ENCODE assay signal across 19 cellular contexts in genomic region chr14:64060199-64060545, GRCh38.
DNase-seq lines count a peak whose midpoint lies in the region; ATAC-seq and TF ChIP-seq lines count a peak whose summit lies in the region.
"Had no signal": no experiment of that assay in that cellular context is flagged by ENCODE, and none has a peak within 500 bp of the region (broad histone marks: within the 10 kb centered on the region; RNA-seq: fewer than 3 reads in every experiment).

No MANE protein-coding gene starts in this region.

- H3K4me1 ChIP-seq in breast epithelium (no peaks in the 10 kb centered on the region), mesenchymal stem cell (ENCODE audit: control insufficient read depth, insufficient read depth, low read depth, low read length) (peaks cover 6% of the 10 kb centered on the region), transverse colon (peaks cover 0 to 3% (median 0%) of the 10 kb centered on the region in 4 donors), left lung (no peaks in the 10 kb centered on the region)
- H3K4me1 ChIP-seq: upper lobe of right lung had no signal

- H3K14ac ChIP-seq in mesenchymal stem cell (ENCODE audit: low read length in 2 of 2): no peak overlapping the region

- H3K27ac ChIP-seq in breast epithelium: no peak overlapping the region
- no peak overlapping the region for H3K27ac ChIP-seq in mesenchymal stem cell (ENCODE audit: low read length, poor library complexity, severe bottlenecking)
- H3K27ac ChIP-seq in transverse colon: peak overlapping the region in 2 of 4 donors; percentile 8 to 13
- H3K27ac ChIP-seq in left lung: no peak overlapping the region
- H3K27ac ChIP-seq: upper lobe of right lung had no signal

- no peaks in the 10 kb centered on the region for H3K27me3 ChIP-seq in breast epithelium
- no peaks in the 10 kb centered on the region for H3K27me3 ChIP-seq in mesenchymal stem cell (ENCODE audit: control insufficient read depth in 1 of 2, insufficient read depth in 1 of 2, low read length in 2 of 2)
- H3K27me3 ChIP-seq in transverse colon: no peaks in the 10 kb centered on the region
- H3K27me3 ChIP-seq in left lung: no peaks in the 10 kb centered on the region
- H3K27me3 ChIP-seq: upper lobe of right lung had no signal

- no peaks in the 10 kb centered on the region for H3K36me3 ChIP-seq in breast epithelium
- peaks cover 3 to 7% of the 10 kb centered on the region in 2 experiments for H3K36me3 ChIP-seq in mesenchymal stem cell (ENCODE audit: control insufficient read depth in 1 of 2, insufficient read depth in 2 of 2, low read depth in 1 of 2, low read length in 2 of 2)
- peaks cover 0 to 7% (median 3%) of the 10 kb centered on the region in 4 donors for H3K36me3 ChIP-seq in transverse colon
- H3K36me3 ChIP-seq in left lung: peaks cover 0 to 8% of the 10 kb centered on the region in 2 donors

- peak; percentile 76 for DNase-seq in MCF 10A (ENCODE audit: unreplicated experiment)
- DNase-seq in breast epithelium (ENCODE audit: low spot score in 2 of 2): no peak
- DNase-seq in epithelial cell of esophagus (ENCODE audit: low read depth): peak; percentile 97
- no peak for DNase-seq in mesenchymal stem cell
- DNase-seq in transverse colon: peak; percentile 38
- DNase-seq in left lung: no peak
- DNase-seq in GF-D8 (lab: John Stamatoyannopoulos, UW): no peak
- DNase-seq: activated naive CD8-positive, alpha-beta T cell treated with anti-CD3 and anti-CD28 coated beads, Interleukin-2, amount 10 ng/mL, durations not matched to agents 7 days and 5 days; CD8-positive, alpha-beta memory T cell; effector CD8-positive, alpha-beta T cell; HFFc6; left cardiac atrium; NCI-H1092; NCI-H446; stimulated activated naive CD4-positive, alpha-beta T cell; upper lobe of right lung had no signal

- TF ChIP-seq CTCF in MCF 10A (IDR thresholded peaks at IDR 0.05; ENCODE audit: unreplicated experiment): no peak
- no peak for TF ChIP-seq CTCF in breast epithelium (IDR thresholded peaks at IDR 0.05)
- TF ChIP-seq CTCF in epithelial cell of esophagus (IDR thresholded peaks at IDR 0.05; ENCODE audit: insufficient read depth, low read depth, low read length, missing control alignments): no peak
- no peak for TF ChIP-seq CTCF in transverse colon (IDR thresholded peaks at IDR 0.05)
- no peak for TF ChIP-seq CTCF in left lung (IDR thresholded peaks at IDR 0.05)

- H2AFZ ChIP-seq in mesenchymal stem cell (ENCODE audit: low read depth, low read length): no peak overlapping the region

- intact Hi-C loops in MCF 10A (cut with micrococcal nuclease) (loop anchor here (1.0 to 2.0 kb wide), 2 partner anchors 59 to 243 kb away; no protein-coding TSS in a partner anchor), breast epithelium (cut with DNase I; ENCODE audit: low total_unique reads) (no loop called here), transverse colon (cut with DNase I; ENCODE audit: low total_unique reads) (no loop called here), left lung (cut with DNase I) (no loop called here)

- H3K27ac Mint-ChIP-seq in MCF 10A (ENCODE audit: low read depth, unreplicated experiment): peak overlapping the region; percentile 98
- H3K27ac Mint-ChIP-seq: activated naive CD8-positive, alpha-beta T cell treated with anti-CD3 and anti-CD28 coated beads, Interleukin-2, amount 10 ng/mL, durations not matched to agents 7 days and 5 days; HFFc6; progenitor cell of endocrine pancreas had no signal

- H2BK15ac ChIP-seq in mesenchymal stem cell (ENCODE audit: low read depth, poor library complexity, severe bottlenecking): no peak overlapping the region

- no peak overlapping the region for H2BK5ac ChIP-seq in mesenchymal stem cell (ENCODE audit: low read depth, low read length, poor library complexity, severe bottlenecking)

- no peaks in the 10 kb centered on the region for H3K9me3 ChIP-seq in breast epithelium
- H3K9me3 ChIP-seq in mesenchymal stem cell (ENCODE audit: control insufficient read depth, low read length): no peaks in the 10 kb centered on the region
- no peaks in the 10 kb centered on the region for H3K9me3 ChIP-seq in transverse colon
- no peaks in the 10 kb centered on the region for H3K9me3 ChIP-seq in left lung
- H3K9me3 ChIP-seq: upper lobe of right lung had no signal

- H2BK12ac ChIP-seq in mesenchymal stem cell (ENCODE audit: low read length in 2 of 2): no peak overlapping the region

- peaks cover 21% of the 10 kb centered on the region for H3K36me3 Mint-ChIP-seq in MCF 10A (ENCODE audit: insufficient read depth, unreplicated experiment)

- in situ Hi-C loops in transverse colon (cut with MboI; ENCODE audit: low pct_ligation_motif_present in 1 of 4, low pct_unique_long_range_greater_than_20kb in 1 of 4, low sequenced_read_pairs in 3 of 4): no loop called here

- BruUV-seq in MCF 10A (replicated peaks; lab: Mats Ljungman, UMichigan): no TSS peak

- no peak for TF ChIP-seq POLR2A in breast epithelium (IDR thresholded peaks at IDR 0.05)
- TF ChIP-seq POLR2A in transverse colon (IDR thresholded peaks at IDR 0.05): no peak

- H3K4me3 Mint-ChIP-seq in MCF 10A (ENCODE audit: unreplicated experiment): no peak overlapping the region
- H3K4me3 Mint-ChIP-seq: activated naive CD8-positive, alpha-beta T cell treated with anti-CD3 and anti-CD28 coated beads, Interleukin-2, amount 10 ng/mL, durations not matched to agents 7 days and 5 days; HFFc6; neural crest cell had no signal

- H3K9me3 Mint-ChIP-seq in MCF 10A (ENCODE audit: unreplicated experiment): peaks cover 7% of the 10 kb centered on the region
- H3K9me3 Mint-ChIP-seq: activated naive CD8-positive, alpha-beta T cell treated with anti-CD3 and anti-CD28 coated beads, Interleukin-2, amount 10 ng/mL, durations not matched to agents 7 days and 5 days; CD8-positive, alpha-beta memory T cell; HFFc6; neural crest cell had no signal

- WGBS in mesenchymal stem cell: 92% methylated on average over 1 of the region's 1 CpG
- no CpG with 5 or more reads among the region's 1 CpG for WGBS in transverse colon (ENCODE audit: low coverage in 1 of 2), 2 donors

- peaks cover 17% of the 10 kb centered on the region for H3K4me1 Mint-ChIP-seq in MCF 10A (ENCODE audit: insufficient read depth, unreplicated experiment)
- H3K4me1 Mint-ChIP-seq: activated naive CD8-positive, alpha-beta T cell treated with anti-CD3 and anti-CD28 coated beads, Interleukin-2, amount 10 ng/mL, durations not matched to agents 7 days and 5 days had no signal

- H3K4me2 ChIP-seq in mesenchymal stem cell (ENCODE audit: low read length, poor library complexity, severe bottlenecking): no peak overlapping the region

- no peak for ATAC-seq in left lung
- ATAC-seq in GM18870 (IDR thresholded peaks at IDR 0.05; ENCODE audit: unreplicated experiment): no peak

- no peak overlapping the region for H4K91ac ChIP-seq in mesenchymal stem cell (ENCODE audit: low read length)

- H4K8ac ChIP-seq in mesenchymal stem cell (ENCODE audit: low read length): no peak overlapping the region

- H3K4ac ChIP-seq in mesenchymal stem cell (ENCODE audit: low read depth in 1 of 2, low read length in 2 of 2): no peak overlapping the region

- H3K4me3 ChIP-seq in breast epithelium (no peak overlapping the region), epithelial cell of esophagus (ENCODE audit: low read length) (no peak overlapping the region), mesenchymal stem cell (ENCODE audit: insufficient read depth in 1 of 2, low read depth in 1 of 2, low read length in 2 of 2) (no peak overlapping the region), transverse colon (no peak overlapping the region), left lung (no peak overlapping the region)
- H3K4me3 ChIP-seq: upper lobe of right lung had no signal

- no peaks in the 10 kb centered on the region for H3K27me3 Mint-ChIP-seq in MCF 10A (ENCODE audit: insufficient read depth, unreplicated experiment)
- H3K27me3 Mint-ChIP-seq: activated naive CD8-positive, alpha-beta T cell treated with anti-CD3 and anti-CD28 coated beads, Interleukin-2, amount 10 ng/mL, durations not matched to agents 7 days and 5 days; CD8-positive, alpha-beta memory T cell; progenitor cell of endocrine pancreas had no signal

- peak overlapping the region; percentile 26 for H2AK5ac ChIP-seq in mesenchymal stem cell (ENCODE audit: low read length, severe bottlenecking)

- CTCF ChIA-PET in MCF 10A (lab: Yijun Ruan, JAX): interaction anchor here (0.5 to 2.1 kb wide), 16 partner anchors 19 to 243 kb away, joined by 3 to 21 read pairs (median 4); no protein-coding TSS in a partner anchor

- H3K9ac ChIP-seq in mesenchymal stem cell (ENCODE audit: low read length): no peak overlapping the region

- POLR2A ChIA-PET in MCF 10A (lab: Yijun Ruan, JAX): interaction anchor here (0.6 to 5.7 kb wide), 18 partner anchors 13 to 518 kb away, joined by 3 to 121 read pairs (median 5); no protein-coding TSS in a partner anchor

- TF ChIP-seq EP300 in transverse colon (IDR thresholded peaks at IDR 0.05; ENCODE audit: low read depth): no peak

- peaks cover 6% of the 10 kb centered on the region for H3K79me1 ChIP-seq in mesenchymal stem cell (replicated peaks; ENCODE audit: low read length, poor library complexity, severe bottlenecking)

- peak overlapping the region in 1 of 2 experiments; percentile 9 for H3K18ac ChIP-seq in mesenchymal stem cell (ENCODE audit: low read depth in 1 of 2, low read length in 2 of 2)

- H3K23ac ChIP-seq in mesenchymal stem cell (ENCODE audit: low read length in 2 of 2): no peak overlapping the region

- H2BK120ac ChIP-seq in mesenchymal stem cell (ENCODE audit: low read depth, low read length): no peak overlapping the region

Comparison
In these comparisons a context has a peak if more than half of its experiments do, and no peak if none do; other contexts are left out.
1. DNase-seq: peak in MCF 10A (single experiment), epithelial cell of esophagus (single experiment) and transverse colon (single experiment); none in breast epithelium (0 of 2), mesenchymal stem cell (single experiment), left lung (0 of 2) and GF-D8 (single experiment).